Comparison of ENCODE assay signal across 8 cellular contexts in the genomic region with DNA sequence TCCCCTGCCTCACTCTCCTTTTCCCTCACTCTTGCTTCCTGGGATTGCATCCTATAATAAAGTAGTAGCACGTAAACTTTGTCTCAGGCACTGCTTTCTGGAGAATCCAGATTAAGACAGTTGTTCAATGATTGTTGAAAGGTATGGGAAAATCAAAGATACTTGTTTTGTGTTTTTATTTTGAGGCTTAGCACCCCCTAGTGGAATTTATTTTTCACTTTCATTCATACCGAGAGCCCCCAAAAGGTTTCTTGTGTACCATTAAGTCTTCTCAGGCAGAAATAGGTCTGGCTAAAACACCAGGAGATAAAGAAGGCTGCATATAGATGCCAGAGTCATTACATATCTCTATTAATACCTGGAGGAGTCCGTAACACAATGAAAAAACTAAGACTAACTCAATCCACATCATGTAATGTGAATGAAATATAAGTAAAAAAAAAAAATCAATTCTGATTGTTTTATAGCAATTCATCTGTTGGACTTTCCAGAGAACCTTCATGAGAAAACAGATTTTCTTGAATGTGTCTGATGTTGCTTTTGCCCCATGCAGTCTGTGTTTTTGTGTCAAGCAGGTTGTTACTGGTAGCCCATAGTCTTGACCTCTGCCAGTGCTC.
DNase-seq lines count a peak whose midpoint lies in the region; ATAC-seq and TF ChIP-seq lines count a peak whose summit lies in the region.

No MANE protein-coding gene starts in this region.

- no peaks in the 10 kb centered on the region for H4K20me1 ChIP-seq in OCI-LY3 (ENCODE audit: insufficient read depth, low read length)

- DNase-seq in Right ventricle myocardium superior (no peak), left cardiac atrium (no peak), fibroblast of villous mesenchyme (ENCODE audit: low read depth) (peak; percentile 52), type B pancreatic cell (ENCODE audit: extremely low spot score, unreplicated experiment) (no peak), GDM1 (lab: John Stamatoyannopoulos, UW) (no peak), OCI-M2 (lab: John Stamatoyannopoulos, UW; ENCODE audit: unreplicated experiment) (no peak)

- ATAC-seq in Right ventricle myocardium superior (ENCODE audit: poor library complexity) = peak; percentile 35
- ATAC-seq in left cardiac atrium = no peak
- ATAC-seq in GM19395 (IDR thresholded peaks at IDR 0.05; ENCODE audit: unreplicated experiment) = no peak

- H3K4me1 Mint-ChIP-seq in type B pancreatic cell (ENCODE audit: unreplicated experiment) = peaks cover 5% of the 10 kb centered on the region

- H3K79me2 ChIP-seq in OCI-LY3 (ENCODE audit: low read length) = no peaks in the 10 kb centered on the region

- intact Hi-C loops in Right ventricle myocardium superior (cut with DNase I) (loop anchor here (10.0 kb wide), 2 partner anchors 491 to 561 kb away; no protein-coding TSS in a partner anchor), left cardiac atrium (cut with DNase I) (loop anchor here in 1 of 2 donors (10.0 kb wide), 1 partner anchor 491 kb away; no protein-coding TSS in a partner anchor)

- H3K27ac ChIP-seq in OCI-LY3 (ENCODE audit: low read length) = no peak overlapping the region

- H3K4me3 Mint-ChIP-seq in type B pancreatic cell = no peak overlapping the region

- no peak overlapping the region for H3K9ac ChIP-seq in OCI-LY3 (ENCODE audit: low read length)

- H3K36me3 Mint-ChIP-seq in type B pancreatic cell = no peaks in the 10 kb centered on the region

- no peaks in the 10 kb centered on the region for H3K36me3 ChIP-seq in OCI-LY3 (replicated peaks; ENCODE audit: low read depth, low read length)

- no peak overlapping the region for H3K27ac Mint-ChIP-seq in type B pancreatic cell

- H2AFZ ChIP-seq in OCI-LY3 (ENCODE audit: low read depth, low read length) = no peak overlapping the region

- H3K4me2 ChIP-seq in OCI-LY3 (ENCODE audit: low read length) = no peak overlapping the region

- peaks cover 3% of the 10 kb centered on the region; the same call in 1 of the 2 replicates for H3K4me1 ChIP-seq in OCI-LY3 (ENCODE audit: low read length)

- no peaks in the 10 kb centered on the region for H3K9me3 Mint-ChIP-seq in type B pancreatic cell

- H3K27me3 ChIP-seq in OCI-LY3 (ENCODE audit: low read depth, low read length) = no peaks in the 10 kb centered on the region

- peaks cover 10% of the 10 kb centered on the region for H3K27me3 Mint-ChIP-seq in type B pancreatic cell

- peak; percentile 44 for TF ChIP-seq CTCF in OCI-LY3 (IDR thresholded peaks at IDR 0.05; ENCODE audit: low read depth, low read length)
- TF ChIP-seq CTCF in fibroblast of villous mesenchyme (IDR thresholded peaks at IDR 0.05; ENCODE audit: insufficient read depth, low read depth, low read length) = peak; percentile 48
- TF ChIP-seq CTCF in type B pancreatic cell (conservative IDR thresholded peaks at IDR 0.05) = peak; percentile 76

- no peak overlapping the region for H3K4me3 ChIP-seq in OCI-LY3 (ENCODE audit: low read length)
- no peak overlapping the region for H3K4me3 ChIP-seq in fibroblast of villous mesenchyme (ENCODE audit: low read depth, low read length)

- no peaks in the 10 kb centered on the region for H3K9me3 ChIP-seq in OCI-LY3 (ENCODE audit: insufficient read depth, low read length)
